ENCODE assay signal across 8 cellular contexts in genomic region chr3:179562467-179563297, GRCh38.
DNase-seq lines count a peak whose midpoint lies in the region; ATAC-seq and TF ChIP-seq lines count a peak whose summit lies in the region.

ACTL6A (plus strand) TSS chr3:179562926; CDS start chr3:179563093, 167 bp downstream.

- H3K4me3 ChIP-seq in AG09309 (ENCODE audit: control insufficient read depth, low read depth, low read length), result peak within 1 kb of the TSS; percentile 67

- H3K27me3 Mint-ChIP-seq in central memory CD8-positive, alpha-beta T cell, result no peaks in the 10 kb centered on the region

- peaks cover 7% of the 10 kb centered on the region for H3K36me3 Mint-ChIP-seq in central memory CD8-positive, alpha-beta T cell (ENCODE audit: insufficient read depth)

- peak within 1 kb of the TSS; percentile 96 for H3K4me3 Mint-ChIP-seq in central memory CD8-positive, alpha-beta T cell

- H3K4me1 Mint-ChIP-seq in central memory CD8-positive, alpha-beta T cell, result peaks cover 27% of the 10 kb centered on the region

- no peak for TF ChIP-seq CTCF in AG09309 (IDR thresholded peaks at IDR 0.05; ENCODE audit: control insufficient read depth, insufficient read depth, low read depth, low read length, missing control alignments)

- peak; percentile 97 for DNase-seq in AG09309 (ENCODE audit: low read depth)
- peak; percentile 99 to 100 for DNase-seq in NCI-H446 (lab: John Stamatoyannopoulos, UW)
- DNase-seq in activated CD4-positive, CD25-positive, alpha-beta regulatory T cell treated with anti-CD3 and anti-CD28 coated beads, Interleukin-2, amount 50 U/mL, for 16 hours (ENCODE audit: low read depth, low spot score), result peak; percentile 95
- DNase-seq in central memory CD8-positive, alpha-beta T cell (ENCODE audit: low spot score in 2 of 2), result peak; percentile 92 to 93
- peak; percentile 99 for DNase-seq in iris pigment epithelial cell (ENCODE audit: low read depth)
- DNase-seq in stimulated activated CD4-positive, alpha-beta T cell treated with anti-CD3 and anti-CD28 coated beads, Interleukin-12 subunit alpha, Interleukin-12 subunit beta, amount 100 ng/mL, for 24 hours (ENCODE audit: low read depth in 2 of 2), result peak; percentile 98 to 100

- no peaks in the 10 kb centered on the region for H3K9me3 Mint-ChIP-seq in central memory CD8-positive, alpha-beta T cell

- ATAC-seq in GM19025 (IDR thresholded peaks at IDR 0.05; ENCODE audit: low read depth, unreplicated experiment) (peak; percentile 93), HG03342 (IDR thresholded peaks at IDR 0.05; ENCODE audit: unreplicated experiment) (peak; percentile 96)
- peak; percentile 95 for ATAC-seq in central memory CD8-positive, alpha-beta T cell (replicated peaks; ENCODE audit: extremely low read depth, poor library complexity, severe bottlenecking)

- peak within 1 kb of the TSS; percentile 84 for H3K27ac Mint-ChIP-seq in central memory CD8-positive, alpha-beta T cell (ENCODE audit: low read depth)

Comparison
In these comparisons a context has a peak if more than half of its experiments do, and no peak if none do; other contexts are left out.
1. Peak in every context shown above with its lines: DNase-seq, ATAC-seq and H3K4me3 ChIP-seq.